8 cellular contexts compared by ENCODE assay signal in genomic region chr3:19885468-19885867, GRCh38. TPM values are rescaled to one million over a fixed set of nuclear protein-coding genes. Genes with fewer than 3 reads are reported as not detected.
DNase-seq lines count a peak whose midpoint lies in the region; ATAC-seq and TF ChIP-seq lines count a peak whose summit lies in the region.

No MANE protein-coding gene starts in this region.

- H3K4me3 Mint-ChIP-seq in WTC11 (no peak overlapping the region), type B pancreatic cell (no peak overlapping the region)

- H3K9me3 Mint-ChIP-seq in WTC11 (no peaks in the 10 kb centered on the region), type B pancreatic cell (no peaks in the 10 kb centered on the region)

- TF ChIP-seq CTCF in AG10803 (conservative IDR thresholded peaks at IDR 0.05; ENCODE audit: low read length) (peak; percentile 70), GM12873 (IDR thresholded peaks at IDR 0.05; ENCODE audit: insufficient read depth, low read depth, low read length, missing control alignments) (peak; percentile 56), WTC11 (IDR thresholded peaks at IDR 0.05) (peak; percentile 35; the same call in 1 of the 2 replicates), type B pancreatic cell (conservative IDR thresholded peaks at IDR 0.05) (peak; percentile 74)

- DNase-seq in AG10803 (ENCODE audit: low read depth) (peak; percentile 50), Kasumi-1 (lab: John Stamatoyannopoulos, UW) (peak; percentile 25 to 66), WTC11 (ENCODE audit: low spot score) (no peak), iPS DF 19.7 (ENCODE audit: low read depth, low spot score) (peak; percentile 45), type B pancreatic cell (ENCODE audit: extremely low spot score, unreplicated experiment) (no peak), NCI-H2081 treated with DMSO at 0.1 percent for 48 hours (lab: John Stamatoyannopoulos, UW) (no peak)
- DNase-seq in stimulated activated CD4-positive, alpha-beta T cell treated with anti-CD3 and anti-CD28 coated beads, Interleukin-4, amount 100 ng/mL, for 4 hours, result no peak

- peak; percentile 77 for ATAC-seq in WTC11

- POLR2A ChIA-PET in WTC11 (lab: Charles Lee), result no interaction called here

- H3K27me3 Mint-ChIP-seq in WTC11 (ENCODE audit: low read depth), result no peaks in the 10 kb centered on the region
- no peaks in the 10 kb centered on the region for H3K27me3 Mint-ChIP-seq in type B pancreatic cell

- CTCF ChIA-PET in WTC11 (lab: Charles Lee), result interaction anchor here (1.5 kb wide), 1 partner anchor 13 kb away, joined by 4 read pairs; no protein-coding TSS in a partner anchor

- H3K27ac Mint-ChIP-seq in WTC11 (no peak overlapping the region), type B pancreatic cell (no peak overlapping the region)

- peaks cover 29% of the 10 kb centered on the region for H3K4me1 Mint-ChIP-seq in WTC11
- no peaks in the 10 kb centered on the region for H3K4me1 Mint-ChIP-seq in type B pancreatic cell (ENCODE audit: unreplicated experiment)

- H3K4me3 ChIP-seq in AG10803 (ENCODE audit: low read length), result no peak overlapping the region

- H3K36me3 Mint-ChIP-seq in WTC11, result no peaks in the 10 kb centered on the region
- H3K36me3 Mint-ChIP-seq in type B pancreatic cell, result no peaks in the 10 kb centered on the region

TF ChIP-seq in WTC11, 78 proteins besides CTCF, POLR2A, EP300 and RAD21:
- no peak for TF ChIP-seq MLX (CRISPR knock-in tag; IDR thresholded peaks at IDR 0.05)
- no peak for TF ChIP-seq RELA (CRISPR knock-in tag; IDR thresholded peaks at IDR 0.05; ENCODE audit: borderline replicate concordance)
- TF ChIP-seq KAT7 (CRISPR knock-in tag; IDR thresholded peaks at IDR 0.05; ENCODE audit: borderline replicate concordance), result no peak
- TF ChIP-seq SOX15 (CRISPR knock-in tag; IDR thresholded peaks at IDR 0.05), result no peak

RNA-seq across cellular contexts. Expression of gene EFHB, which starts 48.5 kb away (rescaled TPM):
- 0.46 to 1.0 TPM (median 0.85 TPM) in 3 replicates for total RNA-seq in WTC11 (2021)
- total RNA-seq in type B pancreatic cell (ENCODE audit: low replicate concordance), result 0.71 and 1.8 TPM in 2 replicates

Comparison
In these comparisons a context has a peak if more than half of its experiments do, and no peak if none do; other contexts are left out.
1. DNase-seq: peak in AG10803 (single experiment), Kasumi-1 (2 of 2) and iPS DF 19.7 (single experiment); none in WTC11 (single experiment), type B pancreatic cell (single experiment), stimulated activated CD4-positive, alpha-beta T cell treated with anti-CD3 and anti-CD28 coated beads, Interleukin-4, amount 100 ng/mL, for 4 hours (0 of 2) and NCI-H2081 treated with DMSO at 0.1 percent for 48 hours (single experiment).
2. Peak in every context shown above with its lines, with median percentiles within 50 percentile points of each other: CTCF ChIP-seq.